Comparison of ENCODE assay signal across 1 cellular context in genomic region chr10:34235164-34235832, GRCh38.
TF ChIP-seq lines count a peak whose summit lies in the region.

No MANE protein-coding gene starts in this region.

TF ChIP-seq in GM23338, 12 proteins besides CTCF, POLR2A, EP300 and RAD21 (continued from another document):
- TF ChIP-seq, protein P1, sequence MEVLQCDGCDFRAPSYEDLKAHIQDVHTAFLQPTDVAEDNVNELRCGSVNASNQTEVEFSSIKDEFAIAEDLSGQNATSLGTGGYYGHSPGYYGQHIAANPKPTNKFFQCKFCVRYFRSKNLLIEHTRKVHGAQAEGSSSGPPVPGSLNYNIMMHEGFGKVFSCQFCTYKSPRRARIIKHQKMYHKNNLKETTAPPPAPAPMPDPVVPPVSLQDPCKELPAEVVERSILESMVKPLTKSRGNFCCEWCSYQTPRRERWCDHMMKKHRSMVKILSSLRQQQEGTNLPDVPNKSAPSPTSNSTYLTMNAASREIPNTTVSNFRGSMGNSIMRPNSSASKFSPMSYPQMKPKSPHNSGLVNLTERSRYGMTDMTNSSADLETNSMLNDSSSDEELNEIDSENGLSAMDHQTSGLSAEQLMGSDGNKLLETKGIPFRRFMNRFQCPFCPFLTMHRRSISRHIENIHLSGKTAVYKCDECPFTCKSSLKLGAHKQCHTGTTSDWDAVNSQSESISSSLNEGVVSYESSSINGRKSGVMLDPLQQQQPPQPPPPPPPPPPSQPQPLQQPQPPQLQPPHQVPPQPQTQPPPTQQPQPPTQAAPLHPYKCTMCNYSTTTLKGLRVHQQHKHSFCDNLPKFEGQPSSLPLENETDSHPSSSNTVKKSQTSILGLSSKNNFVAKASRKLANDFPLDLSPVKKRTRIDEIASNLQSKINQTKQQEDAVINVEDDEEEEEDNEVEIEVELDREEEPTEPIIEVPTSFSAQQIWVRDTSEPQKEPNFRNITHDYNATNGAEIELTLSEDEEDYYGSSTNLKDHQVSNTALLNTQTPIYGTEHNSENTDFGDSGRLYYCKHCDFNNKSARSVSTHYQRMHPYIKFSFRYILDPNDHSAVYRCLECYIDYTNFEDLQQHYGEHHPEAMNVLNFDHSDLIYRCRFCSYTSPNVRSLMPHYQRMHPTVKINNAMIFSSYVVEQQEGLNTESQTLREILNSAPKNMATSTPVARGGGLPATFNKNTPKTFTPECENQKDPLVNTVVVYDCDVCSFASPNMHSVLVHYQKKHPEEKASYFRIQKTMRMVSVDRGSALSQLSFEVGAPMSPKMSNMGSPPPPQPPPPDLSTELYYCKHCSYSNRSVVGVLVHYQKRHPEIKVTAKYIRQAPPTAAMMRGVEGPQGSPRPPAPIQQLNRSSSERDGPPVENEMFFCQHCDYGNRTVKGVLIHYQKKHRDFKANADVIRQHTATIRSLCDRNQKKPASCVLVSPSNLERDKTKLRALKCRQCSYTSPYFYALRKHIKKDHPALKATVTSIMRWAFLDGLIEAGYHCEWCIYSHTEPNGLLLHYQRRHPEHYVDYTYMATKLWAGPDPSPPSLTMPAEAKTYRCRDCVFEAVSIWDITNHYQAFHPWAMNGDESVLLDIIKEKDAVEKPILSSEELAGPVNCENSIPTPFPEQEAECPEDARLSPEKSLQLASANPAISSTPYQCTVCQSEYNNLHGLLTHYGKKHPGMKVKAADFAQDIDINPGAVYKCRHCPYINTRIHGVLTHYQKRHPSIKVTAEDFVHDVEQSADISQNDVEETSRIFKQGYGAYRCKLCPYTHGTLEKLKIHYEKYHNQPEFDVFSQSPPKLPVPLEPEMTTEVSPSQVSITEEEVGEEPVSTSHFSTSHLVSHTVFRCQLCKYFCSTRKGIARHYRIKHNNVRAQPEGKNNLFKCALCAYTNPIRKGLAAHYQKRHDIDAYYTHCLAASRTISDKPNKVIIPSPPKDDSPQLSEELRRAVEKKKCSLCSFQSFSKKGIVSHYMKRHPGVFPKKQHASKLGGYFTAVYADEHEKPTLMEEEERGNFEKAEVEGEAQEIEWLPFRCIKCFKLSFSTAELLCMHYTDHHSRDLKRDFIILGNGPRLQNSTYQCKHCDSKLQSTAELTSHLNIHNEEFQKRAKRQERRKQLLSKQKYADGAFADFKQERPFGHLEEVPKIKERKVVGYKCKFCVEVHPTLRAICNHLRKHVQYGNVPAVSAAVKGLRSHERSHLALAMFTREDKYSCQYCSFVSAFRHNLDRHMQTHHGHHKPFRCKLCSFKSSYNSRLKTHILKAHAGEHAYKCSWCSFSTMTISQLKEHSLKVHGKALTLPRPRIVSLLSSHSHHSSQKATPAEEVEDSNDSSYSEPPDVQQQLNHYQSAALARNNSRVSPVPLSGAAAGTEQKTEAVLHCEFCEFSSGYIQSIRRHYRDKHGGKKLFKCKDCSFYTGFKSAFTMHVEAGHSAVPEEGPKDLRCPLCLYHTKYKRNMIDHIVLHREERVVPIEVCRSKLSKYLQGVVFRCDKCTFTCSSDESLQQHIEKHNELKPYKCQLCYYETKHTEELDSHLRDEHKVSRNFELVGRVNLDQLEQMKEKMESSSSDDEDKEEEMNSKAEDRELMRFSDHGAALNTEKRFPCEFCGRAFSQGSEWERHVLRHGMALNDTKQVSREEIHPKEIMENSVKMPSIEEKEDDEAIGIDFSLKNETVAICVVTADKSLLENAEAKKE (CRISPR knock-in tag; IDR thresholded peaks at IDR 0.05): no peak
